Comparison of ENCODE assay signal across 12 cellular contexts in genomic region chr3:156668073-156668763, GRCh38. TPM values are rescaled to one million over a fixed set of nuclear protein-coding genes. Genes with fewer than 3 reads are reported as not detected.
DNase-seq lines count a peak whose midpoint lies in the region; ATAC-seq and TF ChIP-seq lines count a peak whose summit lies in the region.
"Had no signal": no experiment of that assay in that cellular context is flagged by ENCODE, and none has a peak within 500 bp of the region (broad histone marks: within the 10 kb centered on the region; RNA-seq: fewer than 3 reads in every experiment).

No MANE protein-coding gene starts in this region.

- no peak overlapping the region for H3K18ac ChIP-seq in H9 (ENCODE audit: insufficient read length, low read depth, low read length)

- H3K79me2 ChIP-seq in H9 (ENCODE audit: insufficient read depth, low read length): no peaks in the 10 kb centered on the region

- no peaks in the 10 kb centered on the region for H3K23me2 ChIP-seq in H9 (ENCODE audit: insufficient read length, low read depth, low read length, poor library complexity, severe bottlenecking)

- no peak for TF ChIP-seq CTCF in H9 (conservative IDR thresholded peaks at IDR 0.05)
- no peak for TF ChIP-seq CTCF in nephron progenitor cell (IDR thresholded peaks at IDR 0.05)
- TF ChIP-seq CTCF in vagina (IDR thresholded peaks at IDR 0.05): no peak

- no peak overlapping the region for H4K8ac ChIP-seq in H9 (replicated peaks; ENCODE audit: insufficient read length, low read depth, low read length)

- no peak overlapping the region for H3K9ac ChIP-seq in H9 (ENCODE audit: extremely low read depth, insufficient read length, low read length)

- H3K27ac Mint-ChIP-seq in CD8-positive, alpha-beta memory T cell: peak overlapping the region in 2 of 8 donors; percentile 24 to 36
- H3K27ac Mint-ChIP-seq in H9: no peak overlapping the region
- no peak overlapping the region for H3K27ac Mint-ChIP-seq in T-helper 17 cell
- no peak overlapping the region for H3K27ac Mint-ChIP-seq in nephron progenitor cell
- H3K27ac Mint-ChIP-seq: activated naive CD4-positive, alpha-beta T cell treated with anti-CD3 and anti-CD28 coated beads, Interleukin-2, amount 50 U/mL, for 24 hours had no signal

- H3K4me1 ChIP-seq in CD8-positive, alpha-beta memory T cell (ENCODE audit: insufficient read depth, low read length): peaks cover 20% of the 10 kb centered on the region
- H3K4me1 ChIP-seq in H9 (ENCODE audit: insufficient read depth, low read length) (peaks cover 6% of the 10 kb centered on the region; the same call in 1 of the 2 replicates), vagina (peaks cover 4% of the 10 kb centered on the region)

- H3K23ac ChIP-seq in H9 (ENCODE audit: insufficient read length, low read depth, low read length): no peak overlapping the region

- no peak for TF ChIP-seq POLR2A in vagina (IDR thresholded peaks at IDR 0.05)

- no peaks in the 10 kb centered on the region for H4K20me1 ChIP-seq in H9 (ENCODE audit: control insufficient read depth, insufficient read depth, insufficient read length)

- WGBS in H9 (ENCODE audit: extremely low coverage, insufficient read length, low lambda C conversion rate): no CpG with 5 or more reads among the region's 4 CpGs

- no peaks in the 10 kb centered on the region for H3K9me3 ChIP-seq in CD8-positive, alpha-beta memory T cell (ENCODE audit: low read length)
- no peaks in the 10 kb centered on the region for H3K9me3 ChIP-seq in H9 (ENCODE audit: control insufficient read depth, low read depth, low read length)
- no peaks in the 10 kb centered on the region for H3K9me3 ChIP-seq in T-helper 17 cell (ENCODE audit: control insufficient read depth, low read length, poor library complexity, severe bottlenecking)
- H3K9me3 ChIP-seq in vagina: no peaks in the 10 kb centered on the region
- H3K9me3 ChIP-seq: testis had no signal

- no peak overlapping the region for H3K27ac ChIP-seq in CD8-positive, alpha-beta memory T cell (ENCODE audit: low read depth, low read length)
- H3K27ac ChIP-seq in H9 (ENCODE audit: insufficient read length, low read depth, low read length) (no peak overlapping the region), vagina (no peak overlapping the region)
- H3K27ac ChIP-seq: testis had no signal

- peak overlapping the region; percentile 68 for H2AFZ ChIP-seq in H9 (ENCODE audit: low read length)

- H3K36me3 ChIP-seq in CD8-positive, alpha-beta memory T cell (ENCODE audit: insufficient read depth, low read length): no peaks in the 10 kb centered on the region
- H3K36me3 ChIP-seq in vagina: no peaks in the 10 kb centered on the region

- intact Hi-C loops in vagina (cut with DNase I): no loop called here

- in situ Hi-C loops in G401 (cut with HindIII; ENCODE audit: low sequenced_read_pairs): no loop called here

- POLR2A ChIA-PET in CD8-positive, alpha-beta memory T cell (lab: Charles Lee): no interaction called here

- CTCF ChIA-PET in CD8-positive, alpha-beta memory T cell (lab: Charles Lee): interaction anchor here (1.5 kb wide), 1 partner anchor 113 kb away, joined by 4 read pairs; the partner anchor contains the start of gene SSR3

- no peak overlapping the region for H4K91ac ChIP-seq in H9 (ENCODE audit: insufficient read length, low read depth, low read length)

- H2BK120ac ChIP-seq in H9 (ENCODE audit: low read depth, low read length, poor library complexity, severe bottlenecking): no peak overlapping the region

- peak overlapping the region in 6 of 7 donors; percentile 4 to 63 (median 30) for H3K4me3 Mint-ChIP-seq in CD8-positive, alpha-beta memory T cell
- no peak overlapping the region for H3K4me3 Mint-ChIP-seq in H9
- peak overlapping the region; percentile 69 for H3K4me3 Mint-ChIP-seq in T-helper 17 cell
- no peak overlapping the region for H3K4me3 Mint-ChIP-seq in nephron progenitor cell
- H3K4me3 Mint-ChIP-seq: activated naive CD4-positive, alpha-beta T cell treated with anti-CD3 and anti-CD28 coated beads, Interleukin-2, amount 50 U/mL, for 24 hours had no signal

- ATAC-seq in T-helper 17 cell (peak; percentile 45), HG03432 (IDR thresholded peaks at IDR 0.05; ENCODE audit: unreplicated experiment) (no peak)

- H3K79me1 ChIP-seq in H9 (ENCODE audit: insufficient read depth, low read depth, low read length, poor library complexity, severe bottlenecking): no peaks in the 10 kb centered on the region

- H2BK20ac ChIP-seq in H9 (ENCODE audit: low read depth, low read length, poor library complexity, severe bottlenecking): no peak overlapping the region

- H3K4me2 ChIP-seq in H9 (ENCODE audit: insufficient read depth, insufficient read length, low read length): no peak overlapping the region

- H3K4me3 ChIP-seq in CD8-positive, alpha-beta memory T cell (ENCODE audit: low read length): no peak overlapping the region
- no peak overlapping the region for H3K4me3 ChIP-seq in vagina
- H3K4me3 ChIP-seq: testis had no signal

- H3T11ph ChIP-seq in H9 (ENCODE audit: low read length): no peak overlapping the region

- H2BK15ac ChIP-seq in H9 (ENCODE audit: low read depth, low read length): no peak overlapping the region

- H3K9me3 Mint-ChIP-seq in CD8-positive, alpha-beta memory T cell: no peaks in the 10 kb centered on the region
- H3K9me3 Mint-ChIP-seq in H9: no peaks in the 10 kb centered on the region
- no peaks in the 10 kb centered on the region for H3K9me3 Mint-ChIP-seq in nephron progenitor cell
- H3K9me3 Mint-ChIP-seq: activated naive CD4-positive, alpha-beta T cell treated with anti-CD3 and anti-CD28 coated beads, Interleukin-2, amount 50 U/mL, for 24 hours had no signal

- H2AK5ac ChIP-seq in H9 (ENCODE audit: insufficient read length, low read length): no peak overlapping the region

- no peak overlapping the region for H2BK5ac ChIP-seq in H9 (ENCODE audit: insufficient read length, low read length)

- H4K5ac ChIP-seq in H9 (ENCODE audit: insufficient read length, low read depth, low read length): no peak overlapping the region

- H3K36me3 Mint-ChIP-seq in CD8-positive, alpha-beta memory T cell: peaks cover 0 to 1% (median 0%) of the 10 kb centered on the region in 3 donors
- no peaks in the 10 kb centered on the region for H3K36me3 Mint-ChIP-seq in H9 (ENCODE audit: insufficient read depth in 1 of 3, low read depth in 3 of 3)
- H3K36me3 Mint-ChIP-seq in T-helper 17 cell (ENCODE audit: low read depth): no peaks in the 10 kb centered on the region
- no peaks in the 10 kb centered on the region for H3K36me3 Mint-ChIP-seq in nephron progenitor cell (ENCODE audit: low read depth)

- H3K4me1 Mint-ChIP-seq in CD8-positive, alpha-beta memory T cell: peaks cover 40 to 62% (median 55%) of the 10 kb centered on the region in 3 donors
- H3K4me1 Mint-ChIP-seq in H9 (peaks cover 13 to 20% of the 10 kb centered on the region in 2 experiments), T-helper 17 cell (peaks cover 40% of the 10 kb centered on the region), nephron progenitor cell (peaks cover 35% of the 10 kb centered on the region)

- no peak overlapping the region for H3K56ac ChIP-seq in H9 (ENCODE audit: insufficient read length, low read depth, low read length)

- H3K27me3 ChIP-seq in CD8-positive, alpha-beta memory T cell (ENCODE audit: insufficient read depth, low read length, poor library complexity, severe bottlenecking): no peaks in the 10 kb centered on the region
- H3K27me3 ChIP-seq in H9 (ENCODE audit: insufficient read depth, low read length) (no peaks in the 10 kb centered on the region), vagina (no peaks in the 10 kb centered on the region)
- H3K27me3 ChIP-seq: testis had no signal

- no peaks in the 10 kb centered on the region for H3K27me3 Mint-ChIP-seq in CD8-positive, alpha-beta memory T cell
- peaks cover 10% of the 10 kb centered on the region for H3K27me3 Mint-ChIP-seq in H9 (ENCODE audit: low read depth)
- H3K27me3 Mint-ChIP-seq in T-helper 17 cell: no peaks in the 10 kb centered on the region
- H3K27me3 Mint-ChIP-seq in nephron progenitor cell (ENCODE audit: low read depth, poor library complexity): peaks cover 4% of the 10 kb centered on the region
- H3K27me3 Mint-ChIP-seq: activated naive CD4-positive, alpha-beta T cell treated with anti-CD3 and anti-CD28 coated beads, Interleukin-2, amount 50 U/mL, for 24 hours had no signal

- no peak overlapping the region for H3K14ac ChIP-seq in H9 (ENCODE audit: insufficient read depth, low read length)

- no peak for DNase-seq in CD8-positive, alpha-beta memory T cell
- DNase-seq in H9 (no peak), T-helper 17 cell (no peak), iPS-NIHi7 (ENCODE audit: extremely low spot score) (peak; percentile 11), G401 (ENCODE audit: low spot score) (no peak), nephron progenitor cell (no peak), vagina (ENCODE audit: extremely low spot score in 2 of 2) (no peak)
- DNase-seq: NCI-H2171; stimulated activated CD4-positive, alpha-beta T cell treated with anti-CD3 and anti-CD28 coated beads, Interleukin-15, amount 100 ng/mL, for 24 hours; testis had no signal

- no peak overlapping the region for H3K4ac ChIP-seq in H9 (ENCODE audit: low read depth, low read length)

- H2BK12ac ChIP-seq in H9 (ENCODE audit: insufficient read length, low read depth, low read length): no peak overlapping the region

RNA-seq across cellular contexts. Expression of gene TIPARP, which starts 6.2 kb away (rescaled TPM):
- 10 to 100 TPM; 36.0 to 37.0 TPM for total RNA-seq in CD8-positive, alpha-beta memory T cell
- 19.8 TPM for polyA plus RNA-seq in CD8-positive, alpha-beta memory T cell
- total RNA-seq in H9 (2021) (5.9 TPM in 2 replicates), T-helper 17 cell (100 to 1,000 TPM; 126 to 180 TPM), vagina (44.0 TPM)
- total RNA-seq in G401 (2014; rRNA removed; shearing (Covaris generic)): 26.5 and 33.1 TPM in 2 replicates

Comparison
In these comparisons a context has a peak if more than half of its experiments do, and no peak if none do; other contexts are left out.
1. H3K4me3 Mint-ChIP-seq: peak in CD8-positive, alpha-beta memory T cell (6 of 7) and T-helper 17 cell (single experiment); none in H9 (0 of 2) and nephron progenitor cell (single experiment).